Comparison of ENCODE assay signal across 8 cellular contexts in the genomic region with DNA sequence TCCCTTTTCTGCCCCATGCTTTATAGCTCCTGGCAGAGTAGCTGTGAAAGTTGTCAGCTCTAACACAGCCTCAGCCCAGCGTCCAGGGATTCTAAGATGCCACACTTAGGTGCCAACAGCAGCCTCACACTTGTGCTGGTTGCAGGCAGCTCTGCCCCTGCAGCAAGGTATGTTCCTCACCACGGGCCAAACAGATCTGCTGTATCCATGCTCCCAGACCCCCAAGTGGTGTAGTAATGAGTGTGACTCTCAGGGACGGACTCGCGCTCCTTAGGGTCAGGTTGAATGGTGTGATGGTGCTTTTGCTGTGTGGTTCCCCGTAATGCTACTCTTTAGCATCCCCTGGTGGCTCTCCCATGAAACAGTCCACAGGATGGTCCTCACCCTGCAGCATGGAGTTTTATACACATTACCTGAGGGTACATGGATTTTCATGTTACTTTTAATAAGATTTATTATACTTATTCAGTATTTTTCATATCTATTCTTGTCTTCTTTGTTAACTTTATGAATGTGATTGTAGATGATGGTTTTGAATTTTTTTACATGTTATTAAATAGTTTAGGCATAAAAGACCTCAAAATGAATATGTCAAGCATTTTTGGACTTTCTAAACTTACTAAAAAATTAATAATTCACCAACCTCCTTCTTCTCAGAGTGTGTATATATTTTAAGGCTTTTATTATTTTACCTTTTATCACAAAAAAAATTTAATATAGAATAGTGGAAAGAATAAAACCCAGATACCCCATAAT.
DNase-seq lines count a peak whose midpoint lies in the region; ATAC-seq, FAIRE-seq and TF ChIP-seq lines count a peak whose summit lies in the region.

No MANE protein-coding gene starts in this region.

- H3K36me3 Mint-ChIP-seq in activated CD4-positive, alpha-beta T cell treated with anti-CD3 and anti-CD28 coated beads for 36 hours (ENCODE audit: low read depth), result no peaks in the 10 kb centered on the region

- TF ChIP-seq POLR2A in endothelial cell of umbilical vein (IDR thresholded peaks at IDR 0.05; ENCODE audit: low read depth, low read length), result no peak
- no peak for TF ChIP-seq POLR2A in transverse colon (IDR thresholded peaks at IDR 0.05)

- peaks cover 5% of the 10 kb centered on the region for H3K27me3 Mint-ChIP-seq in activated CD4-positive, alpha-beta T cell treated with anti-CD3 and anti-CD28 coated beads for 36 hours

- H3K27ac Mint-ChIP-seq in activated CD4-positive, alpha-beta T cell treated with anti-CD3 and anti-CD28 coated beads for 36 hours, result no peak overlapping the region

- dilution Hi-C loops in endothelial cell of umbilical vein (cut with MboI; ENCODE audit: extremely low pct_ligation_motif_present, low sequenced_read_pairs), result no loop called here

- FAIRE-seq in endothelial cell of umbilical vein (lab: Jason Lieb, UNC), result peak; percentile 52

- BruUV-seq in endothelial cell of umbilical vein (replicated peaks; lab: Mats Ljungman, UMichigan), result no TSS peak

- no peaks in the 10 kb centered on the region for H3K36me3 ChIP-seq in endothelial cell of umbilical vein (ENCODE audit: control insufficient read depth in 2 of 2, extremely low read depth in 1 of 2, insufficient read depth in 2 of 2, low read length in 2 of 2)
- H3K36me3 ChIP-seq in mucosa of descending colon (ENCODE audit: low read depth), result no peaks in the 10 kb centered on the region
- H3K36me3 ChIP-seq in transverse colon, result no peaks in the 10 kb centered on the region

- no peak for TF ChIP-seq EP300 in transverse colon (IDR thresholded peaks at IDR 0.05; ENCODE audit: low read depth)

- H3K27ac ChIP-seq in endothelial cell of umbilical vein (ENCODE audit: insufficient read depth, low read depth, low read length), result no peak overlapping the region
- H3K27ac ChIP-seq in transverse colon, result no peak overlapping the region

- in situ Hi-C loops in ACHN (cut with HindIII; ENCODE audit: low pct_ligation_motif_present, low pct_unique_long_range_greater_than_20kb, low sequenced_read_pairs) (no loop called here), transverse colon (cut with MboI; ENCODE audit: low pct_ligation_motif_present in 1 of 4, low pct_unique_long_range_greater_than_20kb in 1 of 4, low sequenced_read_pairs in 3 of 4) (no loop called here)

- no peaks in the 10 kb centered on the region for H4K20me1 ChIP-seq in endothelial cell of umbilical vein (replicated peaks; ENCODE audit: control insufficient read depth, extremely low read depth, insufficient read depth, low read length)

- H2AFZ ChIP-seq in endothelial cell of umbilical vein (ENCODE audit: low read depth, low read length), result peak overlapping the region; percentile 41

- H3K4me1 ChIP-seq in endothelial cell of umbilical vein (ENCODE audit: control insufficient read depth, extremely low read depth, insufficient read depth, low read length), result no peaks in the 10 kb centered on the region
- H3K4me1 ChIP-seq in mucosa of descending colon (ENCODE audit: low read depth), result no peaks in the 10 kb centered on the region
- H3K4me1 ChIP-seq in transverse colon, result no peaks in the 10 kb centered on the region

- H3K4me3 Mint-ChIP-seq in activated CD4-positive, alpha-beta T cell treated with anti-CD3 and anti-CD28 coated beads for 36 hours, result no peak overlapping the region

- no peaks in the 10 kb centered on the region for H3K9me1 ChIP-seq in endothelial cell of umbilical vein (replicated peaks; ENCODE audit: control insufficient read depth, extremely low read depth, insufficient read depth, low read length)

- POLR2A ChIA-PET in activated CD4-positive, alpha-beta T cell treated with anti-CD3 and anti-CD28 coated beads for 36 hours (lab: Charles Lee), result no interaction called here
- POLR2A ChIA-PET in endothelial cell of umbilical vein (lab: Charles Lee), result no interaction called here

- WGBS in transverse colon (ENCODE audit: low coverage in 1 of 2), 2 donors, result 3 to 8% methylated on average over 2 to 6 of the region's 6 CpGs

- intact Hi-C loops in activated CD4-positive, alpha-beta T cell treated with anti-CD3 and anti-CD28 coated beads for 36 hours (cut with DNase I, micrococcal nuclease), result loop anchor here (1.0 to 10.0 kb wide), 4 partner anchors 281 to 1038 kb away; no protein-coding TSS in a partner anchor
- intact Hi-C loops in endothelial cell of umbilical vein (cut with micrococcal nuclease) (loop anchor here (1.0 to 5.0 kb wide), 2 partner anchors 541 to 558 kb away; a partner anchor contains a TSS), mucosa of descending colon (cut with DNase I, micrococcal nuclease) (no loop called here), transverse colon (cut with DNase I; ENCODE audit: low total_unique reads) (no loop called here)

- H3K9me3 ChIP-seq in endothelial cell of umbilical vein (replicated peaks; ENCODE audit: control insufficient read depth, insufficient read depth, low read length), result no peaks in the 10 kb centered on the region
- no peaks in the 10 kb centered on the region for H3K9me3 ChIP-seq in mucosa of descending colon
- no peaks in the 10 kb centered on the region for H3K9me3 ChIP-seq in transverse colon

- H3K79me2 ChIP-seq in endothelial cell of umbilical vein (ENCODE audit: control insufficient read depth, insufficient read depth, low read length), result no peaks in the 10 kb centered on the region

- peak; percentile 87 for ATAC-seq in HG02678 (IDR thresholded peaks at IDR 0.05; ENCODE audit: unreplicated experiment)
- ATAC-seq in activated CD4-positive, alpha-beta T cell treated with anti-CD3 and anti-CD28 coated beads for 36 hours, result peak; percentile 96
- peak; percentile 64 for ATAC-seq in mucosa of descending colon

- TF ChIP-seq CTCF in GM12865 (IDR thresholded peaks at IDR 0.05; ENCODE audit: insufficient read depth, low read depth, low read length, missing control alignments), result peak; percentile 100
- TF ChIP-seq CTCF in endothelial cell of umbilical vein (IDR thresholded peaks at IDR 0.05; ENCODE audit: extremely low read depth in 1 of 2, insufficient read depth in 1 of 2, low read depth in 1 of 2, low read length in 2 of 2), result peak; percentile 79 to 87
- peak; percentile 46 for TF ChIP-seq CTCF in mucosa of descending colon (IDR thresholded peaks at IDR 0.05)
- TF ChIP-seq CTCF in transverse colon (IDR thresholded peaks at IDR 0.05), result peak; percentile 69 to 83 (median 72)

- CTCF ChIA-PET in activated CD4-positive, alpha-beta T cell treated with anti-CD3 and anti-CD28 coated beads for 36 hours (lab: Charles Lee), result interaction anchor here (0.6 to 1.1 kb wide), 9 partner anchors 10 to 540 kb away, joined by 3 to 5 read pairs (median 3); no protein-coding TSS in a partner anchor
- CTCF ChIA-PET in endothelial cell of umbilical vein (lab: Charles Lee), result interaction anchor here (0.7 to 1.2 kb wide), 3 partner anchors 10 to 1294 kb away, joined by 3 to 6 read pairs (median 6); a partner anchor contains a TSS

- no peak overlapping the region for H3K4me2 ChIP-seq in endothelial cell of umbilical vein (ENCODE audit: insufficient read depth, low read length)

- H3K9ac ChIP-seq in endothelial cell of umbilical vein (replicated peaks; ENCODE audit: extremely low read depth, insufficient read depth, low read length), result no peak overlapping the region

- no peaks in the 10 kb centered on the region for H3K9me3 Mint-ChIP-seq in activated CD4-positive, alpha-beta T cell treated with anti-CD3 and anti-CD28 coated beads for 36 hours (ENCODE audit: low read depth)

- H3K27me3 ChIP-seq in endothelial cell of umbilical vein (ENCODE audit: control insufficient read depth in 2 of 2, insufficient read depth in 2 of 2, low read length in 2 of 2), result peaks cover 0 to 4% of the 10 kb centered on the region in 2 experiments
- H3K27me3 ChIP-seq in transverse colon, result no peaks in the 10 kb centered on the region

- H3K4me1 Mint-ChIP-seq in activated CD4-positive, alpha-beta T cell treated with anti-CD3 and anti-CD28 coated beads for 36 hours, result no peaks in the 10 kb centered on the region

- DNase-seq in ACHN (peak; percentile 45), GM12865 (ENCODE audit: low read depth) (peak; percentile 72), NCI-H2029 (lab: John Stamatoyannopoulos, UW) (peak; percentile 25), endothelial cell of umbilical vein (ENCODE audit: low read depth, low spot score) (peak; percentile 62), mucosa of descending colon (peak in 1 of 3 donors; percentile 24), transverse colon (peak; percentile 13)
- peak; percentile 54 for DNase-seq in activated CD4-positive, alpha-beta T cell treated with anti-CD3 and anti-CD28 coated beads for 36 hours

- H3K4me3 ChIP-seq in GM12865 (ENCODE audit: low read depth, low read length) (no peak overlapping the region), endothelial cell of umbilical vein (replicated peaks in 1 of 3; ENCODE audit: insufficient read depth in 1 of 3, low read depth in 1 of 3, low read length in 3 of 3) (no peak overlapping the region), mucosa of descending colon (no peak overlapping the region), transverse colon (no peak overlapping the region)

TF ChIP-seq in endothelial cell of umbilical vein, 7 proteins besides CTCF, POLR2A, EP300 and RAD21:
- TF ChIP-seq EZH2 (IDR thresholded peaks at IDR 0.05; ENCODE audit: borderline replicate concordance, low read depth, low read length, severe bottlenecking) (no peak), MYC (IDR thresholded peaks at IDR 0.05; ENCODE audit: low read depth, low read length) (no peak), POLR2AphosphoS5 (IDR thresholded peaks at IDR 0.05; ENCODE audit: insufficient read depth, low read depth, low read length) (no peak)
- TF ChIP-seq, protein P1, sequence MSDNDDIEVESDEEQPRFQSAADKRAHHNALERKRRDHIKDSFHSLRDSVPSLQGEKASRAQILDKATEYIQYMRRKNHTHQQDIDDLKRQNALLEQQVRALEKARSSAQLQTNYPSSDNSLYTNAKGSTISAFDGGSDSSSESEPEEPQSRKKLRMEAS (IDR thresholded peaks at IDR 0.05; ENCODE audit: insufficient read depth, insufficient read length), result no peak
TF ChIP-seq in endothelial cell of umbilical vein: peak in this region for 0.

Comparison
In these comparisons a context has a peak if more than half of its experiments do, and no peak if none do; other contexts are left out.
1. CTCF ChIP-seq: peak in every context shown above with its lines; median percentile 100 in GM12865; 83 in endothelial cell of umbilical vein; 72 in transverse colon; 46 in mucosa of descending colon.
2. intact Hi-C loops: an anchor here in activated CD4-positive, alpha-beta T cell treated with anti-CD3 and anti-CD28 coated beads for 36 hours (1.0 to 10.0 kb wide) and endothelial cell of umbilical vein (1.0 to 5.0 kb wide); none called in mucosa of descending colon and transverse colon.